ENCODE assay signal across 9 cellular contexts in the genomic region with DNA sequence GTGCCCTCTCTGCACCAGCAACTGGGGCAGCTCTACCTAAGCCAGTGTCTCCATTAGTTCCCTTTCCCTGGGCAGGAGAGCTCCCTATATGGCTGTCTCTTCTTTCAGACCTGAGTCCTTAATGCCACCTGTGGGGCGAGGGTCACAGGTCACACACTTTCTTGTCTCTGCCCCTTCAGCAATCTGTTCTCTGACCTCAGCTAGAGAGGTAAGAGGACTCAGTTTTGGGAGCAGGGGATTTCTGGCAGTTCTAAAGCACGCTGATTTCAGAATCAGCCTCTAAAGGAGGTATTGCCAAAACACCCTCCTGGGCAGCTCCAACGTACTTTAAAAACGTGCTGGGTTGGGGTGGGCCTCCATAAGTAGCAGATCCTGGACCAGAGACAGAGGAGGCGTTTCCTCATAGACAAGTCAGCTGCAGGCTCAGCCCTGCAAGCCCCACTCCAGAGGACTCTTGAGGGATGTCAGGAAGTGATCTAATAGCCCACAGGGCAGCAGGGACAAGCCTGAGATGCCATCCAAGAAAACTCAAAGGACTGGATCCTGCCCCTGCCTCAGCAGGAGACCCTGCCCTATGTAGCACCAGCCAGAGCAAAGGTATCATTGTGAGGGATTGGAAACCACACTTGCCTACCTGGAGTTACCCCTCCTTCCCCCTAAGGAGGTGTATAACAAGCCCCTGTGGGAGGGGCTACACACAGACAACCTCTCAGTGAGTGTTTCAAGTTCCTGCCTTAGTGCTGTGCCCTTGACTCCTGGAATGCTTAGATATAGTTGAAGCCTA. TPM values are rescaled to one million over a fixed set of nuclear protein-coding genes. Genes with fewer than 3 reads are reported as not detected.
DNase-seq lines count a peak whose midpoint lies in the region; ATAC-seq and TF ChIP-seq lines count a peak whose summit lies in the region.
"Had no signal": no experiment of that assay in that cellular context is flagged by ENCODE, and none has a peak within 500 bp of the region (broad histone marks: within the 10 kb centered on the region; RNA-seq: fewer than 3 reads in every experiment).

No MANE protein-coding gene starts in this region.

- no peak for ATAC-seq in activated T-helper 17 cell treated with anti-CD3 and anti-CD28 coated beads, Interleukin-2, amount 50 U/mL, for 72 hours (replicated peaks)
- peak; percentile 54 to 77 (median 65) for ATAC-seq in heart right ventricle
- ATAC-seq in HG03354 (IDR thresholded peaks at IDR 0.05; ENCODE audit: poor library complexity, severe bottlenecking, unreplicated experiment) = no peak
- ATAC-seq in GM18909 (IDR thresholded peaks at IDR 0.05; ENCODE audit: poor library complexity, unreplicated experiment) = no peak

- intact Hi-C loops in heart right ventricle (cut with DNase I) = loop anchor here in 2 of 10 donors (2.0 kb wide), 2 partner anchors 57 to 59 kb away; no protein-coding TSS in a partner anchor

- peak overlapping the region in 9 of 10 donors; percentile 61 to 100 (median 78) for H3K27ac ChIP-seq in heart right ventricle

- no peaks in the 10 kb centered on the region for H3K9me3 Mint-ChIP-seq in activated T-helper 17 cell treated with anti-CD3 and anti-CD28 coated beads, Interleukin-2, amount 50 U/mL, for 72 hours
- no peaks in the 10 kb centered on the region for H3K9me3 Mint-ChIP-seq in stimulated activated naive CD8-positive, alpha-beta T cell treated with anti-CD3 and anti-CD28 coated beads, Interleukin-15, Interleukin-2, amounts not matched to agents 100 ng/mL and 50 ng/mL, for 24 hours

- no peak for TF ChIP-seq CTCF in heart right ventricle (IDR thresholded peaks at IDR 0.05)

- H3K27me3 Mint-ChIP-seq in activated T-helper 17 cell treated with anti-CD3 and anti-CD28 coated beads, Interleukin-2, amount 50 U/mL, for 72 hours = no peaks in the 10 kb centered on the region
- no peaks in the 10 kb centered on the region for H3K27me3 Mint-ChIP-seq in stimulated activated naive CD8-positive, alpha-beta T cell treated with anti-CD3 and anti-CD28 coated beads, Interleukin-15, Interleukin-2, amounts not matched to agents 100 ng/mL and 50 ng/mL, for 24 hours

- H3K27me3 ChIP-seq in heart right ventricle = no peaks in the 10 kb centered on the region
- H3K27me3 ChIP-seq: pancreas had no signal

- peaks cover 93 to 100% (median 100%) of the 10 kb centered on the region in 9 donors for H3K4me1 ChIP-seq in heart right ventricle

- peaks cover 0 to 16% (median 0%) of the 10 kb centered on the region in 9 donors for H3K36me3 ChIP-seq in heart right ventricle
- H3K36me3 ChIP-seq: pancreas had no signal

- H3K9me3 ChIP-seq in heart right ventricle = no peaks in the 10 kb centered on the region
- H3K9me3 ChIP-seq: pancreas had no signal

- DNase-seq in EL (peak; percentile 86), heart right ventricle (peak; percentile 43 to 58), NCI-H1105 (lab: John Stamatoyannopoulos, UW) (no peak)
- peak; percentile 23 for DNase-seq in Jurkat, Clone E6-1 (ENCODE audit: low read depth, low spot score)
- DNase-seq: pancreas had no signal

- H3K4me3 ChIP-seq in Jurkat, Clone E6-1 (ENCODE audit: low read length) = no peak overlapping the region
- H3K4me3 ChIP-seq in heart right ventricle = peak overlapping the region in 6 of 10 donors; percentile 8 to 41 (median 35)

- peak overlapping the region; percentile 88 for H3K4me3 Mint-ChIP-seq in activated T-helper 17 cell treated with anti-CD3 and anti-CD28 coated beads, Interleukin-2, amount 50 U/mL, for 72 hours
- H3K4me3 Mint-ChIP-seq in stimulated activated naive CD8-positive, alpha-beta T cell treated with anti-CD3 and anti-CD28 coated beads, Interleukin-15, Interleukin-2, amounts not matched to agents 100 ng/mL and 50 ng/mL, for 24 hours = peak overlapping the region; percentile 17

- 5 to 11% methylated on average over 5 of the region's 5 CpGs for WGBS in heart right ventricle, 2 donors

- H3K4me1 Mint-ChIP-seq in activated T-helper 17 cell treated with anti-CD3 and anti-CD28 coated beads, Interleukin-2, amount 50 U/mL, for 72 hours = peaks cover 69% of the 10 kb centered on the region
- peaks cover 100% of the 10 kb centered on the region for H3K4me1 Mint-ChIP-seq in stimulated activated naive CD8-positive, alpha-beta T cell treated with anti-CD3 and anti-CD28 coated beads, Interleukin-15, Interleukin-2, amounts not matched to agents 100 ng/mL and 50 ng/mL, for 24 hours (ENCODE audit: low read depth)

- no peaks in the 10 kb centered on the region for H3K36me3 Mint-ChIP-seq in activated T-helper 17 cell treated with anti-CD3 and anti-CD28 coated beads, Interleukin-2, amount 50 U/mL, for 72 hours (ENCODE audit: low read depth)
- peaks cover 3% of the 10 kb centered on the region for H3K36me3 Mint-ChIP-seq in stimulated activated naive CD8-positive, alpha-beta T cell treated with anti-CD3 and anti-CD28 coated beads, Interleukin-15, Interleukin-2, amounts not matched to agents 100 ng/mL and 50 ng/mL, for 24 hours (ENCODE audit: low read depth)

- peak overlapping the region; percentile 80 for H3K27ac Mint-ChIP-seq in activated T-helper 17 cell treated with anti-CD3 and anti-CD28 coated beads, Interleukin-2, amount 50 U/mL, for 72 hours
- peak overlapping the region; percentile 77 for H3K27ac Mint-ChIP-seq in stimulated activated naive CD8-positive, alpha-beta T cell treated with anti-CD3 and anti-CD28 coated beads, Interleukin-15, Interleukin-2, amounts not matched to agents 100 ng/mL and 50 ng/mL, for 24 hours

RNA-seq across cellular contexts. Expression of gene CTDSP2, which starts 8.6 kb away (rescaled TPM):
- 51.8 TPM for polyA plus RNA-seq in Jurkat, Clone E6-1 (2012; ENCODE audit: insufficient read depth, insufficient read length)
- 100 to 1,000 TPM in 1 of 2 donors, 10 to 100 TPM in 1; 68.5 to 113 TPM for total RNA-seq in activated T-helper 17 cell treated with anti-CD3 and anti-CD28 coated beads, Interleukin-2, amount 50 U/mL, for 72 hours
- total RNA-seq in heart right ventricle = 100 to 1,000 TPM in 2 of 10 donors, 10 to 100 TPM in 8; 76.4 to 138 (median 86.3) TPM
- 10 to 100 TPM; 31.2 to 31.7 TPM for polyA plus RNA-seq in heart right ventricle

RNA-seq across cellular contexts. Expression of gene AVIL, which starts 19.4 kb away (rescaled TPM):
- polyA plus RNA-seq in Jurkat, Clone E6-1 (2012; ENCODE audit: insufficient read depth, insufficient read length) = 1.4 TPM
- total RNA-seq in activated T-helper 17 cell treated with anti-CD3 and anti-CD28 coated beads, Interleukin-2, amount 50 U/mL, for 72 hours = 1 to 10 TPM; 1.9 to 2.7 TPM
- total RNA-seq in heart right ventricle = 1 to 10 TPM in 9 of 10 donors, under 1 TPM in 1; 1.00 to 2.9 (median 1.7) TPM
- 1 to 10 TPM; 1.3 to 8.4 TPM for polyA plus RNA-seq in heart right ventricle

RNA-seq across cellular contexts. Expression of gene TSFM, which starts 55.4 kb away (rescaled TPM):
- polyA plus RNA-seq in Jurkat, Clone E6-1 (2012; ENCODE audit: insufficient read depth, insufficient read length) = 59.8 TPM
- total RNA-seq in activated T-helper 17 cell treated with anti-CD3 and anti-CD28 coated beads, Interleukin-2, amount 50 U/mL, for 72 hours = 10 to 100 TPM; 30.7 to 63.8 TPM
- total RNA-seq in heart right ventricle = 10 to 100 TPM; 41.2 to 70.6 (median 52.6) TPM
- 10 to 100 TPM; 22.9 to 58.0 TPM for polyA plus RNA-seq in heart right ventricle

Comparison
In these comparisons a context has a peak if more than half of its experiments do, and no peak if none do; other contexts are left out.
1. ATAC-seq: peak in heart right ventricle (8 of 8); none in activated T-helper 17 cell treated with anti-CD3 and anti-CD28 coated beads, Interleukin-2, amount 50 U/mL, for 72 hours (single experiment), HG03354 (single experiment) and GM18909 (single experiment).